ENCODE assay signal across 8 cellular contexts in the genomic region with DNA sequence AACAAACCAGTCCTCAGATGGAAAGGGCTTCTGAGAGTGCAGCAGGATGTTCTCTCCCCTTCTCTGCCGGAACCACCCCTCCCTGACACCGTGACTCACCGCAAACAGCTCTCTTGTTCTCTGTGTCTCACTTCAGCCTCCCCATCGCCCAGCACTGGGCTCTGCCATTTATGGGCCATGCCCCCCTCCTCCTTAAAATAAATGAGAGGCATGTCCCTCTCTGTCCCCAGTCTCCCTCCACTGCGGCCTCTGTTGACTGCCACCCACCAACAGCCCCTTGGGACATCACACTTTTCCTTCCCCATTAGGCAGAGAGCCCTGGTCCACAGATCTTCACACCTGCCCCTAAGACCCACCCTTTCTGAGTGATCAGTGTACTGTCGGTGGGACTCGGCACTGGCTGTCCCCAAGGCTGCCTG. TPM values are rescaled to one million over a fixed set of nuclear protein-coding genes. Genes with fewer than 3 reads are reported as not detected.
A peak's percentile ranks its signal among the peaks of the same experiment; 100 is the strongest.
DNase-seq lines count a peak whose midpoint lies in the region; ATAC-seq, FAIRE-seq and TF ChIP-seq lines count a peak whose summit lies in the region.

No MANE protein-coding gene starts in this region.

- peaks cover 0 to 4% of the 10 kb centered on the region in 2 donors for H3K36me3 Mint-ChIP-seq in activated naive CD4-positive, alpha-beta T cell treated with anti-CD3 and anti-CD28 coated beads, Interleukin-2, amount 50 U/mL, for 72 hours

- no peak overlapping the region for H3K9ac ChIP-seq in kidney (ENCODE audit: low read length in 2 of 2)

- H3K27me3 ChIP-seq in SJSA1 (replicated peaks) = no peaks in the 10 kb centered on the region

- FAIRE-seq in kidney (lab: Jason Lieb, UNC) = no peak

- intact Hi-C loops in kidney (cut with DNase I) = no loop called here

- no peak for TF ChIP-seq CTCF in kidney (IDR thresholded peaks at IDR 0.05; ENCODE audit: borderline replicate concordance, extremely low read depth, insufficient read depth)

- H3K36me3 ChIP-seq in SJSA1 (no peaks in the 10 kb centered on the region), kidney (ENCODE audit: control insufficient read depth in 1 of 2, insufficient read depth in 2 of 2, low read length in 2 of 2) (no peaks in the 10 kb centered on the region)

- H3K27ac ChIP-seq in SJSA1 (no peak overlapping the region), kidney (ENCODE audit: low read depth in 2 of 2, low read length in 2 of 2) (no peak overlapping the region)

- H3K4me1 ChIP-seq in SJSA1 (replicated peaks) = peaks cover 22% of the 10 kb centered on the region
- peaks cover 7 to 28% of the 10 kb centered on the region in 2 donors for H3K4me1 ChIP-seq in kidney (ENCODE audit: control insufficient read depth in 1 of 2, insufficient read depth in 1 of 2, low read depth in 1 of 2, low read length in 2 of 2)

- ATAC-seq in GM18502 (IDR thresholded peaks at IDR 0.05; ENCODE audit: poor library complexity, unreplicated experiment) = peak; percentile 83
- ATAC-seq in HG02870 (IDR thresholded peaks at IDR 0.05; ENCODE audit: unreplicated experiment) = peak; percentile 76
- ATAC-seq in activated naive CD4-positive, alpha-beta T cell treated with anti-CD3 and anti-CD28 coated beads, Interleukin-2, amount 50 U/mL, for 72 hours = peak; percentile 88 to 94

- H3K9me3 Mint-ChIP-seq in activated naive CD4-positive, alpha-beta T cell treated with anti-CD3 and anti-CD28 coated beads, Interleukin-2, amount 50 U/mL, for 72 hours = no peaks in the 10 kb centered on the region

- H3K4me3 ChIP-seq in SJSA1 (no peak overlapping the region), kidney (ENCODE audit: low read length in 2 of 2) (no peak overlapping the region)

- H3K9me3 ChIP-seq in SJSA1 (replicated peaks) = no peaks in the 10 kb centered on the region
- no peaks in the 10 kb centered on the region for H3K9me3 ChIP-seq in kidney (ENCODE audit: control insufficient read depth in 1 of 2, low read length in 2 of 2)

- DNase-seq in SJSA1 (ENCODE audit: low read depth in 1 of 2, low spot score in 2 of 2) (peak; percentile 43 to 66), kidney (peak; percentile 76), NCI-H2171 treated with DMSO at 0.1 percent for 48 hours (lab: John Stamatoyannopoulos, UW) (no peak), nucleus accumbens (lab: John Stamatoyannopoulos, UW) (no peak)
- DNase-seq in activated naive CD4-positive, alpha-beta T cell treated with anti-CD3 and anti-CD28 coated beads, Interleukin-2, amount 50 U/mL, for 72 hours (ENCODE audit: low spot score in 2 of 2) = peak; percentile 58 to 79
- peak; percentile 67 for DNase-seq in stimulated activated CD8-positive, alpha-beta memory T cell treated with anti-CD3 and anti-CD28 coated beads, Interleukin-12 subunit alpha, Interleukin-12 subunit beta, amount 100 ng/mL, for 1 hour (ENCODE audit: low read depth)

- peak overlapping the region; percentile 95 to 99 for H3K27ac Mint-ChIP-seq in activated naive CD4-positive, alpha-beta T cell treated with anti-CD3 and anti-CD28 coated beads, Interleukin-2, amount 50 U/mL, for 72 hours

RNA-seq across cellular contexts. Expression of gene CCDC102A, which starts 6.3 kb away (rescaled TPM):
- total RNA-seq in SJSA1 (2014; rRNA removed; shearing (Covaris generic)) = 13.4 and 24.5 TPM in 2 replicates
- 10 to 100 TPM in 1 of 2 donors, 1 to 10 TPM in 1; 5.4 to 13.9 TPM for total RNA-seq in activated naive CD4-positive, alpha-beta T cell treated with anti-CD3 and anti-CD28 coated beads, Interleukin-2, amount 50 U/mL, for 72 hours
- total RNA-seq in kidney = 11.9 TPM
- polyA plus RNA-seq in kidney (ENCODE audit: insufficient read depth, low read depth, low replicate concordance) = 5.7 TPM

RNA-seq across cellular contexts. Expression of gene ADGRG5, which starts 12.3 kb away (rescaled TPM):
- total RNA-seq in SJSA1 (2014; rRNA removed; shearing (Covaris generic)) = not detected in 2 replicates
- total RNA-seq in activated naive CD4-positive, alpha-beta T cell treated with anti-CD3 and anti-CD28 coated beads, Interleukin-2, amount 50 U/mL, for 72 hours = 1 to 10 TPM; 2.6 to 5.3 TPM
- 2.2 TPM for total RNA-seq in kidney
- polyA plus RNA-seq in kidney (ENCODE audit: insufficient read depth, low read depth, low replicate concordance) = 0.15 TPM

RNA-seq across cellular contexts. Expression of gene DOK4, which starts 43.8 kb away (rescaled TPM):
- 5.6 and 5.7 TPM in 2 replicates for total RNA-seq in SJSA1 (2014; rRNA removed; shearing (Covaris generic))
- total RNA-seq in activated naive CD4-positive, alpha-beta T cell treated with anti-CD3 and anti-CD28 coated beads, Interleukin-2, amount 50 U/mL, for 72 hours = 1 to 10 TPM; 7.1 to 7.7 TPM
- 63.7 TPM for total RNA-seq in kidney
- polyA plus RNA-seq in kidney (ENCODE audit: insufficient read depth, low read depth, low replicate concordance) = 57.2 TPM

Comparison
In these comparisons a context has a peak if more than half of its experiments do, and no peak if none do; other contexts are left out.
1. DNase-seq: peak in SJSA1 (2 of 2), activated naive CD4-positive, alpha-beta T cell treated with anti-CD3 and anti-CD28 coated beads, Interleukin-2, amount 50 U/mL, for 72 hours (2 of 2), kidney (single experiment) and stimulated activated CD8-positive, alpha-beta memory T cell treated with anti-CD3 and anti-CD28 coated beads, Interleukin-12 subunit alpha, Interleukin-12 subunit beta, amount 100 ng/mL, for 1 hour (single experiment); none in NCI-H2171 treated with DMSO at 0.1 percent for 48 hours (single experiment) and nucleus accumbens (0 of 56).
2. Peak in every context shown above with its lines, with median percentiles within 50 percentile points of each other: ATAC-seq.